ENCODE assay signal across 26 cellular contexts in the genomic region with DNA sequence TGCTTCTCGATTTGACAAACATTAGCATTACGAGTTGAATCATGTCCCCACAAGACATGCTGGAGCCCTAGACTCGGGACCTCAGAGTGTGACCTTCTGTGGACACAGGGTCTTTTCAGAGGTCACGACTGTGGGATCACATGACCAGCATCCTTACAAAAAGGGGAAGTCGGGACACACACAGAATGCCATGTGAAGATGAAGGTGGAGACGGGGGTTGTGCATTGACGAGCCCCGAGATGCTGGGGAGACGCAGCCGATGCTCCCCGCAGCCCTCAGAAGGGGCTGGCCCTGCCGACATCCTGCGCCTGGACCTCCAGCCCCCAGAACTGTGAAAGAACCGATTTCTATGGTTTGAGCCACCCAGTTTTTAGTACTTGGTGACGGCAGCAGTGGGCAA.
"Had no signal": no experiment of that assay in that cellular context is flagged by ENCODE, and none has a peak within 500 bp of the region (broad histone marks: within the 10 kb centered on the region; RNA-seq: fewer than 3 reads in every experiment).

No MANE protein-coding gene starts in this region.

- ATAC-seq: WTC11 had no signal

- H3K27me3 Mint-ChIP-seq: activated CD4-positive, alpha-beta memory T cell treated with anti-CD3 and anti-CD28 coated beads, Interleukin-2, amount 10 ng/mL, durations not matched to agents 7 days and 5 days; activated naive CD8-positive, alpha-beta T cell treated with anti-CD3 and anti-CD28 coated beads, Interleukin-2, amount 10 ng/mL, durations not matched to agents 7 days and 5 days; central memory CD8-positive, alpha-beta T cell had no signal

- H3K9me3 Mint-ChIP-seq: activated CD4-positive, alpha-beta memory T cell treated with anti-CD3 and anti-CD28 coated beads, Interleukin-2, amount 10 ng/mL, durations not matched to agents 7 days and 5 days; activated naive CD8-positive, alpha-beta T cell treated with anti-CD3 and anti-CD28 coated beads, Interleukin-2, amount 10 ng/mL, durations not matched to agents 7 days and 5 days; central memory CD8-positive, alpha-beta T cell; WTC11 had no signal

- DNase-seq: activated CD4-positive, alpha-beta memory T cell treated with anti-CD3 and anti-CD28 coated beads, Interleukin-2, amount 10 ng/mL, durations not matched to agents 7 days and 5 days; activated CD4-positive, alpha-beta T cell treated with anti-CD3 and anti-CD28 coated beads, Interleukin-2, amount 50 U/mL, for 1 hour; activated CD8-positive, alpha-beta memory T cell treated with anti-CD3 and anti-CD28 coated beads, Interleukin-2, amount 50 U/mL, for 48 hours; activated naive CD4-positive, alpha-beta T cell treated with anti-CD3 and anti-CD28 coated beads, Interleukin-2, amount 50 U/mL, for 16 hours; activated naive CD8-positive, alpha-beta T cell treated with anti-CD3 and anti-CD28 coated beads, Interleukin-2, amount 10 ng/mL, durations not matched to agents 7 days and 5 days; activated T-cell treated with anti-CD3 and anti-CD28 coated beads, Interleukin-2, amount 50 U/mL, for 1 hour; adrenal gland; anterior cingulate cortex; KG1; MG63; MV-4-11; NCI-H1092 treated with DMSO at 0.1 percent for 48 hours; NCI-H1417 treated with DMSO at 0.1 percent for 48 hours; NCI-H1694 treated with DMSO at 0.1 percent for 48 hours; NCI-H2029 treated with DMSO at 0.1 percent for 48 hours; NCI-H510A treated with DMSO at 0.1 percent for 48 hours; NCI-H69; NK-92 treated with Interleukin-12 subunit alpha and Interleukin-12 subunit beta, amount 100 ng/mL, for 24 hours; Peyer's patch; SJCRH30; SK-N-SH; SW 1271 had no signal

- H3K4me1 Mint-ChIP-seq: activated naive CD8-positive, alpha-beta T cell treated with anti-CD3 and anti-CD28 coated beads, Interleukin-2, amount 10 ng/mL, durations not matched to agents 7 days and 5 days; central memory CD8-positive, alpha-beta T cell; WTC11 had no signal

- H3K9me3 ChIP-seq: adrenal gland, breast epithelium, MG63, Peyer's patch, SJCRH30, SK-N-SH had no signal

- H3K27me3 ChIP-seq: adrenal gland, breast epithelium, MG63, Peyer's patch, SJCRH30 had no signal

- H3K4me3 Mint-ChIP-seq: activated CD4-positive, alpha-beta memory T cell treated with anti-CD3 and anti-CD28 coated beads, Interleukin-2, amount 10 ng/mL, durations not matched to agents 7 days and 5 days; activated naive CD8-positive, alpha-beta T cell treated with anti-CD3 and anti-CD28 coated beads, Interleukin-2, amount 10 ng/mL, durations not matched to agents 7 days and 5 days; central memory CD8-positive, alpha-beta T cell; WTC11 had no signal

- H3K27ac Mint-ChIP-seq: activated CD4-positive, alpha-beta memory T cell treated with anti-CD3 and anti-CD28 coated beads, Interleukin-2, amount 10 ng/mL, durations not matched to agents 7 days and 5 days; activated naive CD8-positive, alpha-beta T cell treated with anti-CD3 and anti-CD28 coated beads, Interleukin-2, amount 10 ng/mL, durations not matched to agents 7 days and 5 days; WTC11 had no signal

- H3K4me3 ChIP-seq: adrenal gland, breast epithelium, MG63, Peyer's patch, SJCRH30 had no signal

- H3K4me1 ChIP-seq: adrenal gland, breast epithelium, SJCRH30 had no signal

- H3K27ac ChIP-seq: adrenal gland, breast epithelium, Peyer's patch, RWPE1, SJCRH30 had no signal
